ENCODE assay signal across 23 cellular contexts in genomic region chr6:90146024-90146423, GRCh38.
"Had no signal": no experiment of that assay in that cellular context is flagged by ENCODE, and none has a peak within 500 bp of the region (broad histone marks: within the 10 kb centered on the region; RNA-seq: fewer than 3 reads in every experiment).

No MANE protein-coding gene starts in this region.

- H3K27me3 ChIP-seq: adrenal gland, brain microvascular endothelial cell, gastrocnemius medialis, left lung, right atrium auricular region, stomach, thyroid gland, upper lobe of right lung had no signal

- H3K9me3 ChIP-seq: adrenal gland, gastrocnemius medialis, left lung, mucosa of descending colon, right atrium auricular region, stomach, thyroid gland, upper lobe of right lung had no signal

- H3K9me3 Mint-ChIP-seq: activated CD4-positive, alpha-beta memory T cell treated with anti-CD3 and anti-CD28 coated beads for 36 hours; activated T-cell treated with anti-CD3 and anti-CD28 coated beads, Interleukin-2, amount 50 U/mL, for 72 hours; effector memory CD8-positive, alpha-beta T cell; natural killer cell treated with Interleukin-12 subunit alpha and Interleukin-12 subunit beta and Interleukin-15 and Interleukin-18, amount 100 ng/mL, for 72 hours had no signal

- DNase-seq: activated CD4-positive, alpha-beta memory T cell treated with anti-CD3 and anti-CD28 coated beads for 36 hours; activated CD4-positive, alpha-beta T cell treated with anti-CD3 and anti-CD28 coated beads, Interleukin-2, amount 10 ng/mL, durations not matched to agents 24 days and 14 days; activated naive CD4-positive, alpha-beta T cell treated with Interleukin-2 at 50 U/mL for 16 hours; activated T-cell treated with anti-CD3 and anti-CD28 coated beads, Interleukin-2, amount 50 U/mL, for 72 hours; adrenal gland; brain microvascular endothelial cell; caudate nucleus; cortex of kidney; effector memory CD8-positive, alpha-beta T cell; erythroblast; gastrocnemius medialis; glutamatergic neuron; left lung; mucosa of descending colon; stimulated activated CD4-positive, alpha-beta T cell treated with anti-CD3 and anti-CD28 coated beads, Interleukin-15, amount 100 ng/mL, for 24 hours; stimulated activated CD4-positive, alpha-beta T cell treated with anti-CD3 and anti-CD28 coated beads, Interleukin-2, amount 100 ng/mL, for 24 hours; stomach; thyroid gland; upper lobe of right lung had no signal

- H3K36me3 ChIP-seq: adrenal gland, brain microvascular endothelial cell, gastrocnemius medialis, left lung, right atrium auricular region, stomach, thyroid gland, upper lobe of right lung had no signal

- H3K27ac ChIP-seq: adrenal gland, brain microvascular endothelial cell, gastrocnemius medialis, left lung, right atrium auricular region, stomach, thyroid gland, upper lobe of right lung had no signal

- H3K27ac Mint-ChIP-seq: activated CD4-positive, alpha-beta memory T cell treated with anti-CD3 and anti-CD28 coated beads for 36 hours; effector memory CD8-positive, alpha-beta T cell; natural killer cell treated with Interleukin-12 subunit alpha and Interleukin-12 subunit beta and Interleukin-15 and Interleukin-18, amount 100 ng/mL, for 72 hours had no signal

- H3K27me3 Mint-ChIP-seq: activated CD4-positive, alpha-beta memory T cell treated with anti-CD3 and anti-CD28 coated beads for 36 hours; activated CD4-positive, alpha-beta T cell treated with anti-CD3 and anti-CD28 coated beads, Interleukin-2, amount 10 ng/mL, durations not matched to agents 24 days and 14 days had no signal

- H3K4me3 Mint-ChIP-seq: activated CD4-positive, alpha-beta memory T cell treated with anti-CD3 and anti-CD28 coated beads for 36 hours; effector memory CD8-positive, alpha-beta T cell; natural killer cell treated with Interleukin-12 subunit alpha and Interleukin-12 subunit beta and Interleukin-15 and Interleukin-18, amount 100 ng/mL, for 72 hours had no signal

- H3K4me3 ChIP-seq: adrenal gland, gastrocnemius medialis, left lung, mucosa of descending colon, right atrium auricular region, stomach, thyroid gland, upper lobe of right lung had no signal

- H3K36me3 Mint-ChIP-seq: natural killer cell treated with Interleukin-12 subunit alpha and Interleukin-12 subunit beta and Interleukin-15 and Interleukin-18, amount 100 ng/mL, for 72 hours had no signal

- H3K4me1 ChIP-seq: adrenal gland, right atrium auricular region, stomach, thyroid gland, upper lobe of right lung had no signal

- FAIRE-seq: astrocyte, islet of Langerhans had no signal

- ATAC-seq: activated T-cell treated with anti-CD3 and anti-CD28 coated beads, Interleukin-2, amount 50 U/mL, for 72 hours; effector memory CD8-positive, alpha-beta T cell; gastrocnemius medialis; left lung; mucosa of descending colon; natural killer cell treated with Interleukin-12 subunit alpha and Interleukin-12 subunit beta and Interleukin-15 and Interleukin-18, amount 100 ng/mL, for 72 hours; upper lobe of right lung had no signal
